ENCODE assay signal across 1 cellular context in the genomic region with DNA sequence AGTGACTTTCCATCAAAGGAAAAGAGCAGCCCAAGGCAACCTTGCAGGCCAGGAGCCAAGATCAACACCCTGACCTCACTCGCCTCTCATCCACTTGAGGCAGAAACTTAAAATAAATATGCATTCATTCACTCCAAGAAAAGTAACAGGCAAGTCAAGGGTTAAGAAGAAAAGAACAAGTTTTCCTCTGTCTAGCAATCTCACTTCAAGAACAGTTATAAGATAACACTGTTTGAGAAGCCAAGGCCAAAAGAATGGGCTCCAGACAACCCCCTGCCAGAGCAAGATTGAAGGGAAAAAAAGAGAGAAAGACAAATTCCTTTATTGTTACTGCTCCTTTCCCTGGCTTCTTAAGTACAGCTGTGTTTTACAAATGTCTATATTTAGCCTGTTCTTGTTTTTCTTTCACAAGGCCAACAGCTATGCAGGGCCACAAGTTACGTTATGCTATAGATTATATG.
TF ChIP-seq lines count a peak whose summit lies in the region.

No MANE protein-coding gene starts in this region.

TF ChIP-seq in IMR-90, 13 proteins besides CTCF, POLR2A, EP300 and RAD21:
- no peak for TF ChIP-seq RFX5 (IDR thresholded peaks at IDR 0.05; ENCODE audit: low read depth, low read length)
- no peak for TF ChIP-seq CHD1 (IDR thresholded peaks at IDR 0.05; ENCODE audit: low read depth, low read length)
- TF ChIP-seq MAZ (IDR thresholded peaks at IDR 0.05; ENCODE audit: borderline replicate concordance, low read depth, low read length) = no peak
- TF ChIP-seq, protein P1, sequence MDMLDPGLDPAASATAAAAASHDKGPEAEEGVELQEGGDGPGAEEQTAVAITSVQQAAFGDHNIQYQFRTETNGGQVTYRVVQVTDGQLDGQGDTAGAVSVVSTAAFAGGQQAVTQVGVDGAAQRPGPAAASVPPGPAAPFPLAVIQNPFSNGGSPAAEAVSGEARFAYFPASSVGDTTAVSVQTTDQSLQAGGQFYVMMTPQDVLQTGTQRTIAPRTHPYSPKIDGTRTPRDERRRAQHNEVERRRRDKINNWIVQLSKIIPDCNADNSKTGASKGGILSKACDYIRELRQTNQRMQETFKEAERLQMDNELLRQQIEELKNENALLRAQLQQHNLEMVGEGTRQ (IDR thresholded peaks at IDR 0.05; ENCODE audit: low read depth, low read length) = no peak
- TF ChIP-seq NFE2L2 (IDR thresholded peaks at IDR 0.05; ENCODE audit: low read depth, low read length) = no peak
- no peak for TF ChIP-seq RCOR1 (IDR thresholded peaks at IDR 0.05; ENCODE audit: insufficient replicate concordance, low read length)
- no peak for TF ChIP-seq MAFK (IDR thresholded peaks at IDR 0.05; ENCODE audit: low read depth, low read length)
- TF ChIP-seq FOS (IDR thresholded peaks at IDR 0.05; ENCODE audit: low read depth, low read length) = no peak
- no peak for TF ChIP-seq CEBPB (IDR thresholded peaks at IDR 0.05; ENCODE audit: low read depth, low read length)
- TF ChIP-seq, protein P2, sequence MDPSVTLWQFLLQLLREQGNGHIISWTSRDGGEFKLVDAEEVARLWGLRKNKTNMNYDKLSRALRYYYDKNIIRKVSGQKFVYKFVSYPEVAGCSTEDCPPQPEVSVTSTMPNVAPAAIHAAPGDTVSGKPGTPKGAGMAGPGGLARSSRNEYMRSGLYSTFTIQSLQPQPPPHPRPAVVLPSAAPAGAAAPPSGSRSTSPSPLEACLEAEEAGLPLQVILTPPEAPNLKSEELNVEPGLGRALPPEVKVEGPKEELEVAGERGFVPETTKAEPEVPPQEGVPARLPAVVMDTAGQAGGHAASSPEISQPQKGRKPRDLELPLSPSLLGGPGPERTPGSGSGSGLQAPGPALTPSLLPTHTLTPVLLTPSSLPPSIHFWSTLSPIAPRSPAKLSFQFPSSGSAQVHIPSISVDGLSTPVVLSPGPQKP (IDR thresholded peaks at IDR 0.05; ENCODE audit: borderline replicate concordance, low read depth, low read length) = no peak
- no peak for TF ChIP-seq BHLHE40 (IDR thresholded peaks at IDR 0.05; ENCODE audit: low read depth, low read length)
- TF ChIP-seq SMC3 (IDR thresholded peaks at IDR 0.05; ENCODE audit: low read depth, low read length) = no peak
- no peak for TF ChIP-seq MXI1 (IDR thresholded peaks at IDR 0.05; ENCODE audit: borderline replicate concordance, low read depth, low read length)
